8 cellular contexts compared by ENCODE assay signal in the genomic region with DNA sequence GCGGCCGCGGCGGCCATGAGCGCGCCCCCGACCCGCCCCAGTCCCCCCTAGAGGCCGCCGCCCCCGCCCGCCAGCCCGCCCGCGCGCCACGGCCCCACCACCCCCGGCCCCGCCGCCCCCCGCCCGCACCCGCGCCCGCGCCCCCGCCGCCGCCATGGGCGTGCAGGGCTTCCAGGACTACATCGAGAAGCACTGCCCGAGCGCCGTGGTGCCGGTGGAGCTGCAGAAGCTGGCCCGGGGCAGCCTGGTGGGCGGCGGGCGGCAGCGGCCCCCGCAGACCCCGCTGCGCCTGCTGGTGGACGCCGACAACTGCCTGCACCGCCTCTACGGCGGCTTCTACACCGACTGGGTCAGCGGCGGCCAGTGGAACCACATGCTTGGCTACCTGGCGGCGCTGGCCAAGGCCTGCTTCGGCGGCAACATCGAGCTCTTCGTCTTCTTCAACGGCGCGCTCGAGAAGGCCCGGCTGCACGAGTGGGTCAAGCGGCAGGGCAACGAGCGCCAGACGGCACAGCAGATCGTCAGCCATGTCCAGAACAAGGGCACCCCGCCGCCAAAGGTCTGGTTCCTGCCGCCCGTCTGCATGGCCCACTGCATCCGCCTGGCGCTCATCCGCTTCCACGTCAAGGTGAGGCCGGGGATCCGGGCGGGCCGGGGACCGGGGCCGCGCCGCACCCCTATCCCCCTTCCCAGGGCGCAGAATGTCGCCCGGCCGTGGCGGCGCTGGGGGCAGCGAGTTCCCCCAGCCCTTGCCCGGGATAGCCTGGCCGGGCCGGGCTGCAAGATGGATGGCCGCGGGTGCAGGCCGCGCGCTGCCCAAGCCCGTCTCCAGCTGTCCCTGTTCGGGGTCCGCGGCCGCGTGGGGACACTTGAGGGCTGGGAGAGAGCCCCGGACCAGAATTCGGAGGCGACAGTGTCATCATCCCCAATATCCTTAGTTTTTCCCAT. TPM values are rescaled to one million over a fixed set of nuclear protein-coding genes. Genes with fewer than 3 reads are reported as not detected.
A peak's percentile ranks its signal among the peaks of the same experiment; 100 is the strongest.
DNase-seq lines count a peak whose midpoint lies in the region; ATAC-seq and TF ChIP-seq lines count a peak whose summit lies in the region.

No MANE protein-coding gene starts in this region.

- H3K9me2 ChIP-seq in MM.1S (replicated peaks; ENCODE audit: insufficient read depth, low read length) = no peaks in the 10 kb centered on the region

- H3K4me1 ChIP-seq in MM.1S (ENCODE audit: low read length) = peaks cover 14% of the 10 kb centered on the region

- ATAC-seq in stimulated activated effector memory CD8-positive, alpha-beta T cell treated with anti-CD3 and anti-CD28 coated beads, Interleukin-12 subunit alpha, Interleukin-12 subunit beta, amount 100 ng/mL, for 72 hours = peak; percentile 15

- peak overlapping the region; percentile 49 for H2AFZ ChIP-seq in MM.1S (ENCODE audit: low read length)

- peak overlapping the region; percentile 96 for H3K4me3 Mint-ChIP-seq in endothelial cell (ENCODE audit: unreplicated experiment)
- peak overlapping the region; percentile 86 for H3K4me3 Mint-ChIP-seq in stimulated activated effector memory CD8-positive, alpha-beta T cell treated with anti-CD3 and anti-CD28 coated beads, Interleukin-12 subunit alpha, Interleukin-12 subunit beta, amount 100 ng/mL, for 72 hours

- TF ChIP-seq CTCF in MM.1S (IDR thresholded peaks at IDR 0.05; ENCODE audit: low read length) = no peak
- no peak for TF ChIP-seq CTCF in endothelial cell (IDR thresholded peaks at IDR 0.05; ENCODE audit: unreplicated experiment)

- peaks cover 12% of the 10 kb centered on the region for H3K27me3 Mint-ChIP-seq in endothelial cell (ENCODE audit: unreplicated experiment)

- peak overlapping the region; percentile 55; the same call in 1 of the 2 replicates for H3K27ac ChIP-seq in MM.1S (ENCODE audit: low read length)

- H3K4me1 Mint-ChIP-seq in endothelial cell (ENCODE audit: unreplicated experiment) = peaks cover 24% of the 10 kb centered on the region
- peaks cover 43% of the 10 kb centered on the region for H3K4me1 Mint-ChIP-seq in stimulated activated effector memory CD8-positive, alpha-beta T cell treated with anti-CD3 and anti-CD28 coated beads, Interleukin-12 subunit alpha, Interleukin-12 subunit beta, amount 100 ng/mL, for 72 hours

- H3K4me3 ChIP-seq in MM.1S (ENCODE audit: low read length) = peak overlapping the region; percentile 79

- peaks cover 12% of the 10 kb centered on the region for H3K36me3 Mint-ChIP-seq in endothelial cell (ENCODE audit: low read depth, unreplicated experiment)
- H3K36me3 Mint-ChIP-seq in stimulated activated effector memory CD8-positive, alpha-beta T cell treated with anti-CD3 and anti-CD28 coated beads, Interleukin-12 subunit alpha, Interleukin-12 subunit beta, amount 100 ng/mL, for 72 hours = peaks cover 68% of the 10 kb centered on the region

- peak overlapping the region; percentile 92 for H3K27ac Mint-ChIP-seq in endothelial cell (ENCODE audit: unreplicated experiment)
- H3K27ac Mint-ChIP-seq in stimulated activated effector memory CD8-positive, alpha-beta T cell treated with anti-CD3 and anti-CD28 coated beads, Interleukin-12 subunit alpha, Interleukin-12 subunit beta, amount 100 ng/mL, for 72 hours = peak overlapping the region; percentile 90

- peaks cover 23% of the 10 kb centered on the region for H3F3A ChIP-seq in MM.1S (ENCODE audit: insufficient read depth, low read length)

- peaks cover 76% of the 10 kb centered on the region for H3K79me2 ChIP-seq in MM.1S (ENCODE audit: low read length)

- peaks cover 4% of the 10 kb centered on the region; the same call in 1 of the 2 replicates for H3K36me3 ChIP-seq in MM.1S (replicated peaks; ENCODE audit: insufficient read depth, low read length)

- H3K27me3 ChIP-seq in MM.1S (replicated peaks; ENCODE audit: insufficient read depth, low read length) = no peaks in the 10 kb centered on the region

- no peaks in the 10 kb centered on the region for H3K9me3 Mint-ChIP-seq in endothelial cell (ENCODE audit: unreplicated experiment)
- H3K9me3 Mint-ChIP-seq in stimulated activated effector memory CD8-positive, alpha-beta T cell treated with anti-CD3 and anti-CD28 coated beads, Interleukin-12 subunit alpha, Interleukin-12 subunit beta, amount 100 ng/mL, for 72 hours = no peaks in the 10 kb centered on the region

- H3K9ac ChIP-seq in MM.1S (ENCODE audit: low read length) = peak overlapping the region; percentile 86

- H4K20me1 ChIP-seq in MM.1S (ENCODE audit: insufficient read depth, low read length) = peaks cover 17% of the 10 kb centered on the region

- peak; percentile 52 for DNase-seq in AG08396 (ENCODE audit: low spot score)
- peak; percentile 20 for DNase-seq in GM19238 (ENCODE audit: insufficient read length, low spot score)
- DNase-seq in MM.1S = peak; percentile 46
- peak; percentile 47 for DNase-seq in activated CD8-positive, alpha-beta memory T cell treated with anti-CD3 and anti-CD28 coated beads, Interleukin-2, amount 50 U/mL, for 4 hours
- peak; percentile 58 for DNase-seq in endothelial cell (ENCODE audit: low spot score)
- peak; percentile 37 for DNase-seq in mucosa of gallbladder (ENCODE audit: low spot score)
- DNase-seq in stimulated activated effector memory CD8-positive, alpha-beta T cell treated with anti-CD3 and anti-CD28 coated beads, Interleukin-12 subunit alpha, Interleukin-12 subunit beta, amount 100 ng/mL, for 72 hours (ENCODE audit: low spot score in 2 of 2) = peak; percentile 29 to 80
- DNase-seq in NCI-H2196 (lab: John Stamatoyannopoulos, UW; ENCODE audit: unreplicated experiment) = no peak

- peak overlapping the region; percentile 82 for H3K4me2 ChIP-seq in MM.1S (ENCODE audit: low read depth, low read length)

- H3K9me3 ChIP-seq in MM.1S (replicated peaks; ENCODE audit: insufficient read depth, low read length) = no peaks in the 10 kb centered on the region

RNA-seq across cellular contexts. Expression of a gene that starts 0.6 kb away (rescaled TPM):
- total RNA-seq in endothelial cell (ENCODE audit: unreplicated experiment) (56.1 TPM), mucosa of gallbladder (124 TPM)

RNA-seq across cellular contexts. Expression of a gene that starts 1.3 kb away (rescaled TPM):
- total RNA-seq in endothelial cell (ENCODE audit: unreplicated experiment) (38.7 TPM), mucosa of gallbladder (51.1 TPM)
